ENCODE assay signal across 8 cellular contexts in genomic region chr17:71975331-71975801, GRCh38.
DNase-seq lines count a peak whose midpoint lies in the region; ATAC-seq, FAIRE-seq and TF ChIP-seq lines count a peak whose summit lies in the region.

No MANE protein-coding gene starts in this region.

- H3K27me3 ChIP-seq in HepG2 (ENCODE audit: control insufficient read depth in 1 of 2, insufficient read depth in 2 of 2, low read length in 2 of 2) (peaks cover 0 to 24% of the 10 kb centered on the region in 2 experiments; a peak in 3 of 5 replicates), testis (no peaks in the 10 kb centered on the region)

- 6% methylated on average over 13 of the region's 13 CpGs for WGBS in HepG2 (ENCODE audit: low lambda C conversion rate)
- 14 to 16% methylated on average over 13 of the region's 13 CpGs for whole genome bisulfite sequencing in testis, 2 donors

- H2AFZ ChIP-seq in HepG2 (ENCODE audit: low read length), result peak overlapping the region; percentile 70

- 0 out of 2 replicates have a peak, but pooled peaks cover 10% of the 10 kb centered on the region for H3K4me1 ChIP-seq in HepG2 (ENCODE audit: insufficient read depth, low read length)
- H3K4me1 ChIP-seq in testis, result no peaks in the 10 kb centered on the region

- H3K9ac ChIP-seq in HepG2 (ENCODE audit: insufficient read depth, low read depth, low read length), result no peak overlapping the region

- H3K4me1 Mint-ChIP-seq in chondrocyte (ENCODE audit: low read depth), result peaks cover 19% of the 10 kb centered on the region
- H3K4me1 Mint-ChIP-seq in activated naive CD4-positive, alpha-beta T cell treated with anti-CD3 and anti-CD28 coated beads, Interleukin-2, amount 10 ng/mL, durations not matched to agents 7 days and 5 days, result no peaks in the 10 kb centered on the region

- H3K27ac Mint-ChIP-seq in chondrocyte (ENCODE audit: unreplicated experiment), result peak overlapping the region; percentile 81
- no peak overlapping the region for H3K27ac Mint-ChIP-seq in activated naive CD4-positive, alpha-beta T cell treated with anti-CD3 and anti-CD28 coated beads, Interleukin-2, amount 10 ng/mL, durations not matched to agents 7 days and 5 days

- no peak for FAIRE-seq in HepG2 (lab: Jason Lieb, UNC)

- H3K9me3 Mint-ChIP-seq in chondrocyte (ENCODE audit: low read depth), result no peaks in the 10 kb centered on the region
- H3K9me3 Mint-ChIP-seq in activated naive CD4-positive, alpha-beta T cell treated with anti-CD3 and anti-CD28 coated beads, Interleukin-2, amount 10 ng/mL, durations not matched to agents 7 days and 5 days, result peaks cover 10% of the 10 kb centered on the region

- H3K4me3 Mint-ChIP-seq in chondrocyte (ENCODE audit: unreplicated experiment), result peak overlapping the region; percentile 38
- no peak overlapping the region for H3K4me3 Mint-ChIP-seq in activated naive CD4-positive, alpha-beta T cell treated with anti-CD3 and anti-CD28 coated beads, Interleukin-2, amount 10 ng/mL, durations not matched to agents 7 days and 5 days

- CTCF ChIA-PET in HepG2 (lab: Yijun Ruan, JAX; ENCODE audit: low intra/inter-chr PET ratio, low total read pairs), result no interaction called here
- CTCF ChIA-PET in activated naive CD4-positive, alpha-beta T cell treated with anti-CD3 and anti-CD28 coated beads, Interleukin-2, amount 10 ng/mL, durations not matched to agents 7 days and 5 days (lab: Charles Lee), result no interaction called here

- no peak for TF ChIP-seq RAD21 in HepG2 (CRISPR knock-in tag; IDR thresholded peaks at IDR 0.05)

- H3K4me3 ChIP-seq in HepG2 (replicated peaks in 1 of 3; ENCODE audit: insufficient read depth in 1 of 3, low read depth in 2 of 3, low read length in 3 of 3) (peak overlapping the region; percentile 1 to 66 (median 34); a peak in 3 of 6 replicates), testis (peak overlapping the region; percentile 2 to 29)

- no peaks in the 10 kb centered on the region for H3K27me3 Mint-ChIP-seq in chondrocyte (ENCODE audit: low read depth)
- no peaks in the 10 kb centered on the region for H3K27me3 Mint-ChIP-seq in activated naive CD4-positive, alpha-beta T cell treated with anti-CD3 and anti-CD28 coated beads, Interleukin-2, amount 10 ng/mL, durations not matched to agents 7 days and 5 days

- POLR2A ChIA-PET in HepG2 (lab: Yijun Ruan, JAX), result no interaction called here

- ATAC-seq in HepG2 (peak; percentile 84), HG03095 (IDR thresholded peaks at IDR 0.05; ENCODE audit: unreplicated experiment) (no peak)

- H3K9me3 ChIP-seq in HepG2 (ENCODE audit: low read length) (no peaks in the 10 kb centered on the region), testis (no peaks in the 10 kb centered on the region)

- no peak for TF ChIP-seq CTCF in chondrocyte (IDR thresholded peaks at IDR 0.05)
- no peak for TF ChIP-seq CTCF in HepG2 (CRISPR knock-in tag; IDR thresholded peaks at IDR 0.05)
- TF ChIP-seq CTCF in testis (IDR thresholded peaks at IDR 0.05), result no peak

- H4K20me1 ChIP-seq in HepG2 (ENCODE audit: insufficient read depth, low read length), result no peaks in the 10 kb centered on the region

- in situ Hi-C loops in HepG2 (cut with HindIII; ENCODE audit: extremely low pct_ligation_motif_present, low pct_unique_long_range_greater_than_20kb), result no loop called here

- DNase-seq in HT-29 (ENCODE audit: low spot score) (peak; percentile 3), chondrocyte (ENCODE audit: low spot score) (no peak), HepG2 (ENCODE audit: low spot score) (no peak), testis (peak; percentile 37), UCSD-AML1 (lab: John Stamatoyannopoulos, UW; ENCODE audit: unreplicated experiment) (no peak), COR-L47 (lab: John Stamatoyannopoulos, UW) (no peak)
- DNase-seq in activated naive CD4-positive, alpha-beta T cell treated with anti-CD3 and anti-CD28 coated beads, Interleukin-2, amount 10 ng/mL, durations not matched to agents 7 days and 5 days, result no peak

- intact Hi-C loops in HepG2 (cut with micrococcal nuclease; ENCODE audit: unreplicated experiment), result no loop called here
- intact Hi-C loops in testis (cut with DNase I; ENCODE audit: low total_unique reads), result no loop called here

- TF ChIP-seq POLR2A in HepG2 (IDR thresholded peaks at IDR 0.05; ENCODE audit: insufficient read depth in 1 of 2, low read depth in 2 of 2, low read length in 2 of 2) (no peak), testis (IDR thresholded peaks at IDR 0.05) (no peak)

- H3K36me3 Mint-ChIP-seq in chondrocyte (ENCODE audit: low read depth), result no peaks in the 10 kb centered on the region
- no peaks in the 10 kb centered on the region for H3K36me3 Mint-ChIP-seq in activated naive CD4-positive, alpha-beta T cell treated with anti-CD3 and anti-CD28 coated beads, Interleukin-2, amount 10 ng/mL, durations not matched to agents 7 days and 5 days

- H3K4me2 ChIP-seq in HepG2 (ENCODE audit: low read depth, low read length), result peak overlapping the region; percentile 77

- H3K36me3 ChIP-seq in HepG2 (replicated peaks in 1 of 2; ENCODE audit: control insufficient read depth in 1 of 2, insufficient read depth in 2 of 2, low read length in 2 of 2) (no peaks in the 10 kb centered on the region), testis (ENCODE audit: low read depth, missing control alignments) (no peaks in the 10 kb centered on the region)

- TF ChIP-seq EP300 in HepG2 (IDR thresholded peaks at IDR 0.05; ENCODE audit: low read depth in 2 of 2, low read length in 2 of 2), result no peak
- TF ChIP-seq EP300 in HepG2 (CRISPR knock-in tag; IDR thresholded peaks at IDR 0.05; ENCODE audit: borderline replicate concordance), result no peak

- H3K27ac ChIP-seq in HepG2 (ENCODE audit: extremely low read length, insufficient read depth, low read length), result no peak overlapping the region
- peak overlapping the region; percentile 9 to 39 for H3K27ac ChIP-seq in testis

- no TSS peak for BruUV-seq in HepG2 (replicated peaks; lab: Mats Ljungman, UMichigan)

- H3K79me2 ChIP-seq in HepG2 (ENCODE audit: insufficient read depth, low read length), result no peaks in the 10 kb centered on the region

TF ChIP-seq in HepG2, 621 proteins besides CTCF, POLR2A, EP300 and RAD21:
- no peak for TF ChIP-seq SAP130 (CRISPR knock-in tag; IDR thresholded peaks at IDR 0.05; ENCODE audit: low read depth)
- TF ChIP-seq XRCC5 (optimal IDR thresholded peaks at IDR 0.05; ENCODE audit: low read length), result peak; percentile 9
- 0 out of 2 replicates have a peak, but pooled peaks have one; percentile 24 for TF ChIP-seq ZNF501 (CRISPR knock-in tag; IDR thresholded peaks at IDR 0.05)
- no peak for TF ChIP-seq GFI1 (CRISPR knock-in tag; IDR thresholded peaks at IDR 0.05; ENCODE audit: borderline replicate concordance)
- TF ChIP-seq ZBTB46 (CRISPR knock-in tag; IDR thresholded peaks at IDR 0.05; ENCODE audit: borderline replicate concordance), result no peak

Comparison
In these comparisons a context has a peak if more than half of its experiments do, and no peak if none do; other contexts are left out.
1. DNase-seq: peak in HT-29 (single experiment) and testis (single experiment); none in chondrocyte (single experiment), HepG2 (single experiment), activated naive CD4-positive, alpha-beta T cell treated with anti-CD3 and anti-CD28 coated beads, Interleukin-2, amount 10 ng/mL, durations not matched to agents 7 days and 5 days (single experiment), UCSD-AML1 (single experiment) and COR-L47 (single experiment).